In the genomic region with DNA sequence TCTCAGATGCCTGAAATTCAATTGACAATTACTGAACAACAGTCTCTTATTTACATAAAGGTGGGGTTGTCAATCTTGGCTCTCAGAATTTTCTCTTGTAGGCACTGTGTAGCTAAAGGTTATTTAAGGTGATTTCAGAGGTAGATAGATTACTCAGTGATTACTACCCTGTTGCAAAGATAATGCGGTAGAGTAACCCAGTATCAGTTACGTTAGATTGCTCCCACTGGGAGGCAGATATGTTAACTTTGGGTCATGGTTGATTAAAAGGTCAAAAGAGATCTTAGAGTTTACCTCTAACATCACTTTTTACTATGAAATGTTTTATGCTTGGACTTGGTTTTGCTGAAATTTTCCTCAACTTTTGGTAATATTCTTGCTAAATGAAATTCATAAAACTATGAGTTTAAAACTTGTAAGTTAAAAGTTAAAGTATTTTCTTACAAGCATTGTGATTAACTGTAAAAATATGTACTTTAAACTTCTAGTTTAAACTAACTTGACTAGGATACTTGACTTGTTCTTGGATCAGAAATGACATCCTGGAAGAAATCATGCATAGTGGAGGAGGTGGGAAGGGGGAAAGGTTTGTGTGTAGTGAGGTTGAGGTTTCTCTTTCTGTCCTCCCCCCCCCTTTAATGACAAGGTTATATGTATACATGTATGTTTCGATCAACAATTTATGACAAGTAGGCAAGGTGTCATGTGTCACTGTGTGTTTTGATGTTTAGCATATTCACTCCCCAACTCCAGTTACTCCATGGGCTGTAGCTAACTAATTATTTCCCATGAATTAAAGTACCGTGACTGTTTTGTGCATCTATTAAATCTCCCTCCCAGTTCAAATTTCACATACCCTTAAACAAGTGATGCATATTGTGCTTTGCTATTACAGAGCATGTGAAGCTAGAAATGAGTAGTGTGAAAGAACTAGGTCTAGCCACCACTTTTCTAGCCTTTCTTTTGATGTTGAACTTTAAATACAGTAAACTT, we compare ENCODE assay signal across 9 cellular contexts. TPM values are rescaled to one million over a fixed set of nuclear protein-coding genes. Genes with fewer than 3 reads are reported as not detected.
DNase-seq lines count a peak whose midpoint lies in the region; FAIRE-seq and TF ChIP-seq lines count a peak whose summit lies in the region.
"Had no signal": no experiment of that assay in that cellular context is flagged by ENCODE, and none has a peak within 500 bp of the region (broad histone marks: within the 10 kb centered on the region; RNA-seq: fewer than 3 reads in every experiment).

No MANE protein-coding gene starts in this region.

- H3K4me1 ChIP-seq in colonic mucosa (no peaks in the 10 kb centered on the region), ovary (ENCODE audit: insufficient read depth) (peaks cover 6% of the 10 kb centered on the region)

- no peak for TF ChIP-seq EP300 in ovary (IDR thresholded peaks at IDR 0.05)

- intact Hi-C loops in colonic mucosa (cut with DNase I) (no loop called here), ovary (cut with DNase I) (loop anchor here in 3 of 4 donors (10.0 kb wide), 2 partner anchors 49 to 69 kb away; no protein-coding TSS in a partner anchor)

- WGBS in ovary, 3 donors, result 14 to 18% (median 15%) methylated on average over 4 of the region's 4 CpGs

- peak overlapping the region; percentile 75 for H3K4me3 ChIP-seq in MG63
- H3K4me3 ChIP-seq in colonic mucosa, result no peak overlapping the region
- peak overlapping the region; percentile 62 for H3K4me3 ChIP-seq in ovary

- H3K36me3 ChIP-seq in MG63 (peaks cover 21% of the 10 kb centered on the region), colonic mucosa (no peaks in the 10 kb centered on the region), ovary (no peaks in the 10 kb centered on the region)

- no peaks in the 10 kb centered on the region for H3K27me3 ChIP-seq in MG63
- H3K27me3 ChIP-seq in colonic mucosa, result no peaks in the 10 kb centered on the region
- no peaks in the 10 kb centered on the region for H3K27me3 ChIP-seq in ovary

- TF ChIP-seq POLR2A in ovary (IDR thresholded peaks at IDR 0.05) (no peak), H54 (IDR thresholded peaks at IDR 0.05; ENCODE audit: low read depth, low read length) (no peak)

- no peak for DNase-seq in MG63
- no peak for DNase-seq in colonic mucosa
- DNase-seq in ovary, result no peak
- no peak for DNase-seq in NCI-H1048 (lab: John Stamatoyannopoulos, UW)
- no peak for DNase-seq in H54 (ENCODE audit: insufficient read length, low spot score)
- no peak for DNase-seq in DMS153 (lab: John Stamatoyannopoulos, UW)
- no peak for DNase-seq in NCI-H1436 treated with DMSO at 0.1 percent for 48 hours (lab: John Stamatoyannopoulos, UW)
- DNase-seq: NCI-H345 had no signal

- FAIRE-seq in G401.6 (lab: Jason Lieb, UNC) (peak; percentile 6), H54 (lab: Jason Lieb, UNC) (no peak)

- no peak overlapping the region for H3K9ac ChIP-seq in colonic mucosa (ENCODE audit: low read depth in 2 of 2, low read length in 2 of 2)

- TF ChIP-seq CTCF in colonic mucosa (IDR thresholded peaks at IDR 0.05) (no peak), ovary (IDR thresholded peaks at IDR 0.05) (no peak)

- H3K9me3 ChIP-seq in MG63, result no peaks in the 10 kb centered on the region
- H3K9me3 ChIP-seq in colonic mucosa, result no peaks in the 10 kb centered on the region
- no peaks in the 10 kb centered on the region for H3K9me3 ChIP-seq in ovary

- H3K27ac ChIP-seq in colonic mucosa (peak overlapping the region; percentile 91), ovary (no peak overlapping the region)

RNA-seq across cellular contexts. Expression of a gene that starts 2.9 kb away (rescaled TPM):
- 59.6 and 65.0 TPM in 2 replicates for total RNA-seq in MG63 (2014; rRNA removed; shearing (Covaris generic); ENCODE audit: low replicate concordance)
- total RNA-seq in colonic mucosa (10 to 100 TPM; 28.0 to 54.6 TPM), ovary (10 to 100 TPM; 59.9 to 97.3 (median 85.2) TPM)
- polyA plus RNA-seq in ovary, result 100 to 1,000 TPM in 1 of 2 donors, 10 to 100 TPM in 1; 51.3 to 205 TPM
